Comparison of ENCODE assay signal across 26 cellular contexts in genomic region chr1:81978945-81979344, GRCh38.
DNase-seq lines count a peak whose midpoint lies in the region; ATAC-seq lines count a peak whose summit lies in the region.
"Had no signal": no experiment of that assay in that cellular context is flagged by ENCODE, and none has a peak within 500 bp of the region (broad histone marks: within the 10 kb centered on the region; RNA-seq: fewer than 3 reads in every experiment).

No MANE protein-coding gene starts in this region.

- no peaks in the 10 kb centered on the region for H3K79me1 ChIP-seq in mesenchymal stem cell (replicated peaks; ENCODE audit: low read length, poor library complexity, severe bottlenecking)

- H3K14ac ChIP-seq in mesenchymal stem cell (ENCODE audit: low read length in 2 of 2), result no peak overlapping the region

- no peak for ATAC-seq in GM18520 (IDR thresholded peaks at IDR 0.05; ENCODE audit: unreplicated experiment)
- ATAC-seq: left colon, Panc1 had no signal

- H3K27me3 ChIP-seq in iPS-18a (ENCODE audit: control insufficient read depth, insufficient read depth, low read length) (no peaks in the 10 kb centered on the region), mesenchymal stem cell (ENCODE audit: control insufficient read depth in 1 of 2, insufficient read depth in 1 of 2, low read length in 2 of 2) (no peaks in the 10 kb centered on the region)
- H3K27me3 ChIP-seq: BLaER1 treated with 17β-estradiol and CSF1 and Interleukin-3, amounts not matched to agents 10 nM and 100 nM; cardiac muscle cell; testis; uterus had no signal

- peaks cover 38% of the 10 kb centered on the region for H3K36me3 ChIP-seq in iPS-18a (ENCODE audit: control insufficient read depth, low read depth, low read length)
- peaks cover 0 to 55% of the 10 kb centered on the region in 2 experiments for H3K36me3 ChIP-seq in mesenchymal stem cell (ENCODE audit: control insufficient read depth in 1 of 2, insufficient read depth in 2 of 2, low read depth in 1 of 2, low read length in 2 of 2)
- H3K36me3 ChIP-seq: BLaER1 treated with 17β-estradiol and CSF1 and Interleukin-3, amounts not matched to agents 10 nM and 100 nM; uterus had no signal

- no peak overlapping the region for H2BK120ac ChIP-seq in mesenchymal stem cell (ENCODE audit: low read depth, low read length)

- DNase-seq in NCI-H226 (peak; percentile 4), dermis blood vessel endothelial cell (peak; percentile 7), putamen (ENCODE audit: low spot score) (peak; percentile 42), NCI-H1092 (lab: John Stamatoyannopoulos, UW) (no peak), mesenchymal stem cell (no peak), occipital lobe (lab: John Stamatoyannopoulos, UW) (no peak)
- DNase-seq: activated B cell treated with CpG ODN at 0.5 μM for 24 hours; Caco-2; DMS79 treated with DMSO at 0.1 percent for 48 hours; IMR-90; left colon; mammary epithelial cell; NCI-H1694 treated with DMSO at 0.1 percent for 48 hours; NCI-H510A; SHP77 treated with DMSO at 0.1 percent for 48 hours; stimulated activated naive CD4-positive, alpha-beta T cell treated with Interleukin-2 at 50 U/mL for 16 hours; SW 1271; T1000; testis; uterus had no signal

- no peaks in the 10 kb centered on the region for H3K9me3 ChIP-seq in iPS-18a (ENCODE audit: control insufficient read depth, low read depth, low read length)
- H3K9me3 ChIP-seq in mesenchymal stem cell (ENCODE audit: control insufficient read depth, low read length), result no peaks in the 10 kb centered on the region
- H3K9me3 ChIP-seq: BLaER1 treated with 17β-estradiol and CSF1 and Interleukin-3, amounts not matched to agents 10 nM and 100 nM; Caco-2; testis; uterus had no signal

- H4K91ac ChIP-seq in mesenchymal stem cell (ENCODE audit: low read length), result no peak overlapping the region

- no peak overlapping the region for H2BK15ac ChIP-seq in mesenchymal stem cell (ENCODE audit: low read depth, poor library complexity, severe bottlenecking)

- no peak overlapping the region for H2AK5ac ChIP-seq in mesenchymal stem cell (ENCODE audit: low read length, severe bottlenecking)

- H3K23ac ChIP-seq in mesenchymal stem cell (ENCODE audit: low read length in 2 of 2), result no peak overlapping the region

- H2BK5ac ChIP-seq in mesenchymal stem cell (ENCODE audit: low read depth, low read length, poor library complexity, severe bottlenecking), result no peak overlapping the region

- no peak overlapping the region for H3K4ac ChIP-seq in mesenchymal stem cell (ENCODE audit: low read depth in 1 of 2, low read length in 2 of 2)

- H2BK12ac ChIP-seq in mesenchymal stem cell (ENCODE audit: low read length in 2 of 2), result no peak overlapping the region

- H3K27ac ChIP-seq in iPS-18a (ENCODE audit: low read length), result peak overlapping the region; percentile 64
- H3K27ac ChIP-seq in mesenchymal stem cell (ENCODE audit: low read length, poor library complexity, severe bottlenecking), result no peak overlapping the region
- H3K27ac ChIP-seq: BLaER1 treated with 17β-estradiol and CSF1 and Interleukin-3, amounts not matched to agents 10 nM and 100 nM; cardiac muscle cell; coronary artery; testis; uterus had no signal

- peak overlapping the region; percentile 4 for H3K4me3 ChIP-seq in iPS-18a (ENCODE audit: low read length)
- H3K4me3 ChIP-seq in mesenchymal stem cell (ENCODE audit: insufficient read depth in 1 of 2, low read depth in 1 of 2, low read length in 2 of 2), result no peak overlapping the region
- H3K4me3 ChIP-seq: BLaER1 treated with 17β-estradiol and CSF1 and Interleukin-3, amounts not matched to agents 10 nM and 100 nM; cardiac muscle cell; coronary artery; testis; uterus had no signal

- H4K8ac ChIP-seq in mesenchymal stem cell (ENCODE audit: low read length), result no peak overlapping the region

- H3K18ac ChIP-seq in mesenchymal stem cell (ENCODE audit: low read depth in 1 of 2, low read length in 2 of 2), result no peak overlapping the region

- H3K4me2 ChIP-seq in mesenchymal stem cell (ENCODE audit: low read length, poor library complexity, severe bottlenecking), result no peak overlapping the region
- H3K4me2 ChIP-seq: BLaER1 treated with 17β-estradiol and CSF1 and Interleukin-3, amounts not matched to agents 10 nM and 100 nM had no signal

- H3K4me1 ChIP-seq in iPS-18a (ENCODE audit: control insufficient read depth, low read depth, low read length) (peaks cover 69% of the 10 kb centered on the region), mesenchymal stem cell (ENCODE audit: control insufficient read depth, insufficient read depth, low read depth, low read length) (no peaks in the 10 kb centered on the region)
- H3K4me1 ChIP-seq: BLaER1 treated with 17β-estradiol and CSF1 and Interleukin-3, amounts not matched to agents 10 nM and 100 nM; Caco-2; testis; uterus had no signal

- H3K9ac ChIP-seq in iPS-18a (ENCODE audit: low read length), result peak overlapping the region; percentile 16
- no peak overlapping the region for H3K9ac ChIP-seq in mesenchymal stem cell (ENCODE audit: low read length)
- H3K9ac ChIP-seq: BLaER1 treated with 17β-estradiol and CSF1 and Interleukin-3, amounts not matched to agents 10 nM and 100 nM had no signal

- H2AFZ ChIP-seq in mesenchymal stem cell (ENCODE audit: low read depth, low read length), result no peak overlapping the region

Comparison
In these comparisons a context has a peak if more than half of its experiments do, and no peak if none do; other contexts are left out.
1. DNase-seq: peak in NCI-H226 (single experiment), dermis blood vessel endothelial cell (single experiment) and putamen (single experiment); none in NCI-H1092 (single experiment), mesenchymal stem cell (single experiment) and occipital lobe (single experiment).